In genomic region chr6:37273697-37274096, GRCh38 we compare ENCODE assay signal across 26 cellular contexts. TPM values are rescaled to one million over a fixed set of nuclear protein-coding genes. Genes with fewer than 3 reads are reported as not detected.
DNase-seq lines count a peak whose midpoint lies in the region; ATAC-seq and TF ChIP-seq lines count a peak whose summit lies in the region.
"Had no signal": no experiment of that assay in that cellular context is flagged by ENCODE, and none has a peak within 500 bp of the region (broad histone marks: within the 10 kb centered on the region; RNA-seq: fewer than 3 reads in every experiment).

No MANE protein-coding gene starts in this region.

- 76 to 80% (median 78%) methylated on average over 3 of the region's 3 CpGs for WGBS in adrenal gland, 4 donors

- no peak for TF ChIP-seq CTCF in adrenal gland (IDR thresholded peaks at IDR 0.05)

- peak overlapping the region in 6 of 11 experiments; percentile 12 to 52 (median 42); a peak in 6 of 22 replicates for H3K4me2 ChIP-seq in BLaER1 treated with 17β-estradiol and CSF1 and Interleukin-3, amounts not matched to agents 10 nM and 100 nM
- H3K4me2 ChIP-seq: smooth muscle cell had no signal

- peaks cover 0 to 51% (median 0%) of the 10 kb centered on the region in 11 experiments; a peak in 3 of 22 replicates for H4K20me1 ChIP-seq in BLaER1 treated with 17β-estradiol and CSF1 and Interleukin-3, amounts not matched to agents 10 nM and 100 nM

- intact Hi-C loops in adrenal gland (cut with DNase I) = no loop called here

- no peak overlapping the region for H3K4me3 ChIP-seq in BLaER1 treated with 17β-estradiol and CSF1 and Interleukin-3, amounts not matched to agents 10 nM and 100 nM
- H3K4me3 ChIP-seq in adrenal gland = no peak overlapping the region
- H3K4me3 ChIP-seq: esophagus squamous epithelium, lung, smooth muscle cell had no signal

- peaks cover 29% of the 10 kb centered on the region for H3K36me3 Mint-ChIP-seq in T-helper 1 cell treated with Interleukin-12 subunit alpha and Interleukin-12 subunit beta and Interleukin-4 antibody, amounts not matched to agents 30 μg/mL and 1 μg/mL, for 36 hours (ENCODE audit: low read depth)
- H3K36me3 Mint-ChIP-seq in central memory CD8-positive, alpha-beta T cell (ENCODE audit: insufficient read depth) = peaks cover 7% of the 10 kb centered on the region

- H3K4me1 ChIP-seq in BLaER1 treated with 17β-estradiol and CSF1 and Interleukin-3, amounts not matched to agents 10 nM and 100 nM = peaks cover 40 to 69% (median 56%) of the 10 kb centered on the region in 10 experiments
- H3K4me1 ChIP-seq in adrenal gland (replicated peaks in 1 of 2) = peaks cover 7 to 8% of the 10 kb centered on the region in 2 donors

- H3K27ac ChIP-seq in BLaER1 treated with 17β-estradiol and CSF1 and Interleukin-3, amounts not matched to agents 10 nM and 100 nM = peak overlapping the region in 2 of 11 experiments; percentile 43 to 44; a peak in 1 of 22 replicates
- H3K27ac ChIP-seq in adrenal gland = no peak overlapping the region
- H3K27ac ChIP-seq: esophagus squamous epithelium, RWPE1 had no signal

- H3K27me3 Mint-ChIP-seq in T-helper 1 cell treated with Interleukin-12 subunit alpha and Interleukin-12 subunit beta and Interleukin-4 antibody, amounts not matched to agents 30 μg/mL and 1 μg/mL, for 36 hours (ENCODE audit: low read depth) = no peaks in the 10 kb centered on the region
- no peaks in the 10 kb centered on the region for H3K27me3 Mint-ChIP-seq in central memory CD8-positive, alpha-beta T cell
- H3K27me3 Mint-ChIP-seq: CD4-positive, alpha-beta memory T cell had no signal

- no peak overlapping the region for H3K9ac ChIP-seq in BLaER1 treated with 17β-estradiol and CSF1 and Interleukin-3, amounts not matched to agents 10 nM and 100 nM

- no peaks in the 10 kb centered on the region for H3K27me3 ChIP-seq in BLaER1 treated with 17β-estradiol and CSF1 and Interleukin-3, amounts not matched to agents 10 nM and 100 nM
- no peaks in the 10 kb centered on the region for H3K27me3 ChIP-seq in adrenal gland
- H3K27me3 ChIP-seq: esophagus squamous epithelium had no signal

- H3K9me3 Mint-ChIP-seq in T-helper 1 cell treated with Interleukin-12 subunit alpha and Interleukin-12 subunit beta and Interleukin-4 antibody, amounts not matched to agents 30 μg/mL and 1 μg/mL, for 36 hours = no peaks in the 10 kb centered on the region
- H3K9me3 Mint-ChIP-seq in central memory CD8-positive, alpha-beta T cell = no peaks in the 10 kb centered on the region
- H3K9me3 Mint-ChIP-seq: CD4-positive, alpha-beta memory T cell; nephron progenitor cell had no signal

- ATAC-seq in central memory CD8-positive, alpha-beta T cell (replicated peaks; ENCODE audit: extremely low read depth, poor library complexity, severe bottlenecking) = no peak
- ATAC-seq in HG03521 (IDR thresholded peaks at IDR 0.05; ENCODE audit: unreplicated experiment) = no peak
- ATAC-seq: HepG2 had no signal

- DNase-seq in T-helper 1 cell (no peak), NCI-H69 (lab: John Stamatoyannopoulos, UW) (peak; percentile 88), adrenal gland (no peak)
- DNase-seq in central memory CD8-positive, alpha-beta T cell (ENCODE audit: low spot score in 2 of 2) = no peak
- DNase-seq in effector CD4-positive, alpha-beta T cell = no peak
- DNase-seq: activated CD4-positive, alpha-beta T cell treated with anti-CD3 and anti-CD28 coated beads for 4 hours; activated naive CD4-positive, alpha-beta T cell treated with Interleukin-2 at 50 U/mL for 16 hours; caudate nucleus; CD4-positive, alpha-beta memory T cell; DMS 273 treated with DMSO at 0.1 percent for 48 hours; esophagus squamous epithelium; GOT3; Kasumi-1; kidney glomerular epithelial cell; NCI-H1048; NCI-H2029; nephron progenitor cell; retina; stimulated activated CD4-positive, alpha-beta T cell treated with anti-CD3 and anti-CD28 coated beads, Interleukin-2, amount 100 ng/mL, for 24 hours had no signal

- H3K4me3 Mint-ChIP-seq in T-helper 1 cell treated with Interleukin-12 subunit alpha and Interleukin-12 subunit beta and Interleukin-4 antibody, amounts not matched to agents 30 μg/mL and 1 μg/mL, for 36 hours = peak overlapping the region; percentile 36
- no peak overlapping the region for H3K4me3 Mint-ChIP-seq in central memory CD8-positive, alpha-beta T cell
- H3K4me3 Mint-ChIP-seq: nephron progenitor cell had no signal

- no peak for TF ChIP-seq POLR2A in adrenal gland (IDR thresholded peaks at IDR 0.05)

- H3K27ac Mint-ChIP-seq in T-helper 1 cell treated with Interleukin-12 subunit alpha and Interleukin-12 subunit beta and Interleukin-4 antibody, amounts not matched to agents 30 μg/mL and 1 μg/mL, for 36 hours = peak overlapping the region; percentile 73
- H3K27ac Mint-ChIP-seq in central memory CD8-positive, alpha-beta T cell (ENCODE audit: low read depth) = peak overlapping the region; percentile 10
- H3K27ac Mint-ChIP-seq: nephron progenitor cell had no signal

- no peaks in the 10 kb centered on the region for H3K9me3 ChIP-seq in BLaER1 treated with 17β-estradiol and CSF1 and Interleukin-3, amounts not matched to agents 10 nM and 100 nM (replicated peaks in 1 of 11)
- H3K9me3 ChIP-seq in adrenal gland (replicated peaks in 1 of 3) = no peaks in the 10 kb centered on the region
- H3K9me3 ChIP-seq: esophagus squamous epithelium had no signal

- peaks cover 15 to 44% (median 36%) of the 10 kb centered on the region in 11 experiments; a peak in 18 of 22 replicates for H3K36me3 ChIP-seq in BLaER1 treated with 17β-estradiol and CSF1 and Interleukin-3, amounts not matched to agents 10 nM and 100 nM
- no peaks in the 10 kb centered on the region for H3K36me3 ChIP-seq in adrenal gland (replicated peaks in 1 of 2)

- peaks cover 58% of the 10 kb centered on the region for H3K4me1 Mint-ChIP-seq in T-helper 1 cell treated with Interleukin-12 subunit alpha and Interleukin-12 subunit beta and Interleukin-4 antibody, amounts not matched to agents 30 μg/mL and 1 μg/mL, for 36 hours (ENCODE audit: low read depth)
- peaks cover 29% of the 10 kb centered on the region for H3K4me1 Mint-ChIP-seq in central memory CD8-positive, alpha-beta T cell
- H3K4me1 Mint-ChIP-seq: nephron progenitor cell had no signal

RNA-seq across cellular contexts. Expression of gene TMEM217, which starts 15.8 kb away (rescaled TPM):
- total RNA-seq in adrenal gland = 10 to 100 TPM in 1 of 8 donors, 1 to 10 TPM in 6, not detected in 1; 1.5 to 23.2 (median 5.6) TPM
- 10 to 100 TPM in 1 of 3 donors, 1 to 10 TPM in 2; 1.7 to 26.7 (median 5.2) TPM for polyA plus RNA-seq in adrenal gland

RNA-seq across cellular contexts. Expression of gene TBC1D22B, which starts 16.1 kb away (rescaled TPM):
- total RNA-seq in adrenal gland = 10 to 100 TPM; 11.2 to 21.9 (median 17.3) TPM
- 10 to 100 TPM in 2 of 3 donors, 1 to 10 TPM in 1; 9.1 to 20.5 (median 12.4) TPM for polyA plus RNA-seq in adrenal gland
